34 cellular contexts compared by ENCODE assay signal in genomic region chr9:33196736-33197135, GRCh38. TPM values are rescaled to one million over a fixed set of nuclear protein-coding genes. Genes with fewer than 3 reads are reported as not detected.
A peak's percentile ranks its signal among the peaks of the same experiment; 100 is the strongest.
DNase-seq lines count a peak whose midpoint lies in the region; ATAC-seq and TF ChIP-seq lines count a peak whose summit lies in the region.
"Had no signal": no experiment of that assay in that cellular context is flagged by ENCODE, and none has a peak within 500 bp of the region (broad histone marks: within the 10 kb centered on the region; RNA-seq: fewer than 3 reads in every experiment).

No MANE protein-coding gene starts in this region.

- DNase-seq in AG10803 (ENCODE audit: low read depth), result peak; percentile 52
- peak; percentile 52 for DNase-seq in adipocyte (ENCODE audit: low read depth)
- no peak for DNase-seq in activated T-helper 2 cell treated with anti-CD3 and anti-CD28 coated beads, Interferon-gamma antibody, Interleukin-2, Interleukin-4, amounts not matched to agents 10 μg/mL and 5 μg/mL and 100 μg/mL, durations not matched to agents 14 hours and 24 hours and 36 hours (ENCODE audit: low spot score)
- DNase-seq: activated CD4-positive, alpha-beta T cell treated with anti-CD3 and anti-CD28 coated beads, Interleukin-2, amount 50 U/mL, for 48 hours; activated CD4-positive, CD25-positive, alpha-beta regulatory T cell treated with anti-CD3 and anti-CD28 coated beads, Interleukin-2, amount 50 U/mL, for 72 hours; activated naive CD4-positive, alpha-beta T cell treated with anti-CD3 and anti-CD28 coated beads, Interleukin-2, amount 10 ng/mL, durations not matched to agents 7 days and 5 days; brain microvascular endothelial cell; CD8-positive, alpha-beta T cell; cerebellar nuclear complex; DMS 273 treated with DMSO at 0.1 percent for 48 hours; dorsolateral prefrontal cortex; H9; MM.1S; naive thymus-derived CD8-positive, alpha-beta T cell; NCI-H1417; NCI-H2081; NCI-H226; NCI-H526 treated with DMSO at 0.1 percent for 48 hours; small intestine; stimulated activated naive CD4-positive, alpha-beta T cell; T-helper 17 cell had no signal

- no peak for TF ChIP-seq POLR2A in gastroesophageal sphincter (IDR thresholded peaks at IDR 0.05)

- H3K9ac ChIP-seq in adipocyte (ENCODE audit: low read length) (peak overlapping the region; percentile 10), skeletal muscle tissue (ENCODE audit: low read depth in 1 of 3, low read length in 3 of 3) (no peak overlapping the region)
- H3K9ac ChIP-seq: KMS-11 had no signal

- no peak for ATAC-seq in gastroesophageal sphincter
- no peak for ATAC-seq in HG03469 (IDR thresholded peaks at IDR 0.05; ENCODE audit: unreplicated experiment)
- no peak for ATAC-seq in GM19023 (IDR thresholded peaks at IDR 0.05; ENCODE audit: unreplicated experiment)
- ATAC-seq in HG03097 (IDR thresholded peaks at IDR 0.05; ENCODE audit: low FRiP score, unreplicated experiment), result no peak
- ATAC-seq: A549; CD8-positive, alpha-beta T cell; naive thymus-derived CD8-positive, alpha-beta T cell; SK-N-SH treated with all-trans-retinoic acid at 6 μM for 48 hours; T-helper 17 cell had no signal

- intact Hi-C loops in activated T-helper 2 cell treated with anti-CD3 and anti-CD28 coated beads, Interferon-gamma antibody, Interleukin-2, Interleukin-4, amounts not matched to agents 10 μg/mL and 5 μg/mL and 100 μg/mL, durations not matched to agents 14 hours and 24 hours and 36 hours (cut with micrococcal nuclease), result no loop called here

- peaks cover 43% of the 10 kb centered on the region for H3K4me1 ChIP-seq in adipocyte (ENCODE audit: control insufficient read depth, insufficient read depth, low read length)
- no peaks in the 10 kb centered on the region for H3K4me1 ChIP-seq in gastroesophageal sphincter
- peaks cover 13 to 20% (median 17%) of the 10 kb centered on the region in 3 donors for H3K4me1 ChIP-seq in skeletal muscle tissue (ENCODE audit: control insufficient read depth in 3 of 3, insufficient read depth in 3 of 3, low read length in 3 of 3)
- H3K4me1 ChIP-seq: A549 had no signal

- TF ChIP-seq EP300 in gastroesophageal sphincter (IDR thresholded peaks at IDR 0.05), result no peak

- TF ChIP-seq CTCF in AG10803 (conservative IDR thresholded peaks at IDR 0.05; ENCODE audit: low read length) (no peak), gastroesophageal sphincter (IDR thresholded peaks at IDR 0.05) (no peak)

- WGBS in gastroesophageal sphincter (ENCODE audit: low coverage in 1 of 2), 2 donors, result 76 to 78% methylated on average over 1 of the region's 1 CpG

- no peak overlapping the region for H3K4me3 Mint-ChIP-seq in activated T-helper 2 cell treated with anti-CD3 and anti-CD28 coated beads, Interferon-gamma antibody, Interleukin-2, Interleukin-4, amounts not matched to agents 10 μg/mL and 5 μg/mL and 100 μg/mL, durations not matched to agents 14 hours and 24 hours and 36 hours (ENCODE audit: low read depth)
- H3K4me3 Mint-ChIP-seq: activated naive CD4-positive, alpha-beta T cell treated with anti-CD3 and anti-CD28 coated beads, Interleukin-2, amount 10 ng/mL, durations not matched to agents 7 days and 5 days; activated T-helper 1 cell treated with anti-CD3 and anti-CD28 coated beads, Interleukin-12 subunit alpha, Interleukin-12 subunit beta, Interleukin-2, Interleukin-4 antibody, amounts not matched to agents 30 ng/mL and 10 ng/mL and 1 ng/mL, durations not matched to agents 14 hours and 24 hours and 36 hours; B cell; CD8-positive, alpha-beta T cell; H9; naive thymus-derived CD8-positive, alpha-beta T cell; T-helper 17 cell had no signal

- H3K27ac Mint-ChIP-seq in activated T-helper 2 cell treated with anti-CD3 and anti-CD28 coated beads, Interferon-gamma antibody, Interleukin-2, Interleukin-4, amounts not matched to agents 10 μg/mL and 5 μg/mL and 100 μg/mL, durations not matched to agents 14 hours and 24 hours and 36 hours, result no peak overlapping the region
- H3K27ac Mint-ChIP-seq: activated naive CD4-positive, alpha-beta T cell treated with anti-CD3 and anti-CD28 coated beads, Interleukin-2, amount 10 ng/mL, durations not matched to agents 7 days and 5 days; activated T-helper 1 cell treated with anti-CD3 and anti-CD28 coated beads, Interleukin-12 subunit alpha, Interleukin-12 subunit beta, Interleukin-2, Interleukin-4 antibody, amounts not matched to agents 30 ng/mL and 10 ng/mL and 1 ng/mL, durations not matched to agents 14 hours and 24 hours and 36 hours; B cell; CD8-positive, alpha-beta T cell; H9; T-helper 17 cell had no signal

- H3K27me3 Mint-ChIP-seq in activated T-helper 2 cell treated with anti-CD3 and anti-CD28 coated beads, Interferon-gamma antibody, Interleukin-2, Interleukin-4, amounts not matched to agents 10 μg/mL and 5 μg/mL and 100 μg/mL, durations not matched to agents 14 hours and 24 hours and 36 hours (ENCODE audit: low read depth), result peaks cover 2% of the 10 kb centered on the region
- H3K27me3 Mint-ChIP-seq: B cell; naive thymus-derived CD8-positive, alpha-beta T cell; T-helper 17 cell had no signal

- H3K36me3 Mint-ChIP-seq in activated T-helper 2 cell treated with anti-CD3 and anti-CD28 coated beads, Interferon-gamma antibody, Interleukin-2, Interleukin-4, amounts not matched to agents 10 μg/mL and 5 μg/mL and 100 μg/mL, durations not matched to agents 14 hours and 24 hours and 36 hours (ENCODE audit: low read depth), result no peaks in the 10 kb centered on the region
- H3K36me3 Mint-ChIP-seq: activated naive CD4-positive, alpha-beta T cell treated with anti-CD3 and anti-CD28 coated beads, Interleukin-2, amount 10 ng/mL, durations not matched to agents 7 days and 5 days; CD8-positive, alpha-beta T cell; naive thymus-derived CD8-positive, alpha-beta T cell had no signal

- H3K4me1 Mint-ChIP-seq in activated T-helper 2 cell treated with anti-CD3 and anti-CD28 coated beads, Interferon-gamma antibody, Interleukin-2, Interleukin-4, amounts not matched to agents 10 μg/mL and 5 μg/mL and 100 μg/mL, durations not matched to agents 14 hours and 24 hours and 36 hours (ENCODE audit: low read depth), result no peaks in the 10 kb centered on the region
- H3K4me1 Mint-ChIP-seq: activated naive CD4-positive, alpha-beta T cell treated with anti-CD3 and anti-CD28 coated beads, Interleukin-2, amount 10 ng/mL, durations not matched to agents 7 days and 5 days; naive thymus-derived CD8-positive, alpha-beta T cell had no signal

- H3K4me3 ChIP-seq in AG10803 (ENCODE audit: low read length), result no peak overlapping the region
- H3K4me3 ChIP-seq in adipocyte (ENCODE audit: low read length), result no peak overlapping the region
- no peak overlapping the region for H3K4me3 ChIP-seq in gastroesophageal sphincter
- H3K4me3 ChIP-seq in skeletal muscle tissue (ENCODE audit: low read length in 3 of 3), result no peak overlapping the region
- H3K4me3 ChIP-seq: A549, dorsolateral prefrontal cortex had no signal

- H3K36me3 ChIP-seq in adipocyte (ENCODE audit: control insufficient read depth, insufficient read depth, low read length, severe bottlenecking) (no peaks in the 10 kb centered on the region), gastroesophageal sphincter (no peaks in the 10 kb centered on the region), skeletal muscle tissue (ENCODE audit: control insufficient read depth in 3 of 3, insufficient read depth in 3 of 3, low read length in 3 of 3) (no peaks in the 10 kb centered on the region)
- H3K36me3 ChIP-seq: brain microvascular endothelial cell had no signal

- H3K27me3 ChIP-seq in adipocyte (replicated peaks; ENCODE audit: control insufficient read depth, insufficient read depth, low read length) (no peaks in the 10 kb centered on the region), gastroesophageal sphincter (no peaks in the 10 kb centered on the region), skeletal muscle tissue (ENCODE audit: control insufficient read depth in 3 of 3, insufficient read depth in 3 of 3, low read length in 3 of 3) (no peaks in the 10 kb centered on the region)
- H3K27me3 ChIP-seq: brain microvascular endothelial cell, dorsolateral prefrontal cortex had no signal

- H3K9me3 ChIP-seq in adipocyte (ENCODE audit: control insufficient read depth, low read length), result no peaks in the 10 kb centered on the region
- no peaks in the 10 kb centered on the region for H3K9me3 ChIP-seq in gastroesophageal sphincter
- no peaks in the 10 kb centered on the region for H3K9me3 ChIP-seq in skeletal muscle tissue (ENCODE audit: control insufficient read depth in 3 of 3, low read length in 3 of 3)
- H3K9me3 ChIP-seq: A549 had no signal

- H3K9me3 Mint-ChIP-seq in activated T-helper 2 cell treated with anti-CD3 and anti-CD28 coated beads, Interferon-gamma antibody, Interleukin-2, Interleukin-4, amounts not matched to agents 10 μg/mL and 5 μg/mL and 100 μg/mL, durations not matched to agents 14 hours and 24 hours and 36 hours, result no peaks in the 10 kb centered on the region
- H3K9me3 Mint-ChIP-seq: activated naive CD4-positive, alpha-beta T cell treated with anti-CD3 and anti-CD28 coated beads, Interleukin-2, amount 10 ng/mL, durations not matched to agents 7 days and 5 days; activated T-helper 1 cell treated with anti-CD3 and anti-CD28 coated beads, Interleukin-12 subunit alpha, Interleukin-12 subunit beta, Interleukin-2, Interleukin-4 antibody, amounts not matched to agents 30 ng/mL and 10 ng/mL and 1 ng/mL, durations not matched to agents 14 hours and 24 hours and 36 hours; CD8-positive, alpha-beta T cell; H9; naive thymus-derived CD8-positive, alpha-beta T cell had no signal

- H3K27ac ChIP-seq in gastroesophageal sphincter (peak overlapping the region in 3 of 4 donors; percentile 36 to 60 (median 59)), skeletal muscle tissue (ENCODE audit: low read depth, low read length) (peak overlapping the region; percentile 38)
- H3K27ac ChIP-seq: A549, brain microvascular endothelial cell, dorsolateral prefrontal cortex, HL-60, KMS-11 had no signal

RNA-seq across cellular contexts. Expression of gene B4GALT1, which starts 29.6 kb away (rescaled TPM):
- total RNA-seq in gastroesophageal sphincter (10 to 100 TPM; 22.9 to 43.3 (median 31.0) TPM), skeletal muscle tissue (14.1 TPM)
- 60.6 and 64.0 TPM in 2 replicates for total RNA-seq in activated T-helper 2 cell treated with anti-CD3 and anti-CD28 coated beads, Interferon-gamma antibody, Interleukin-2, Interleukin-4, amounts not matched to agents 10 μg/mL and 5 μg/mL and 100 μg/mL, durations not matched to agents 14 hours and 24 hours and 36 hours

RNA-seq across cellular contexts. Expression of gene SPINK4, which starts 43.2 kb away (rescaled TPM):
- total RNA-seq in gastroesophageal sphincter (not detected), skeletal muscle tissue (not detected)
- total RNA-seq in activated T-helper 2 cell treated with anti-CD3 and anti-CD28 coated beads, Interferon-gamma antibody, Interleukin-2, Interleukin-4, amounts not matched to agents 10 μg/mL and 5 μg/mL and 100 μg/mL, durations not matched to agents 14 hours and 24 hours and 36 hours, result not detected in 2 replicates
- total RNA-seq: activated T-helper 1 cell treated with anti-CD3 and anti-CD28 coated beads, Interleukin-12 subunit alpha, Interleukin-12 subunit beta, Interleukin-2, Interleukin-4 antibody, amounts not matched to agents 30 ng/mL and 10 ng/mL and 1 ng/mL, durations not matched to agents 14 hours and 24 hours and 36 hours; B cell; CD8-positive, alpha-beta T cell; dorsolateral prefrontal cortex; fibroblast of lung; H9; naive thymus-derived CD8-positive, alpha-beta T cell; Right ventricle myocardium inferior; T-helper 17 cell had no signal
